ENCODE assay signal across 17 cellular contexts in the genomic region with DNA sequence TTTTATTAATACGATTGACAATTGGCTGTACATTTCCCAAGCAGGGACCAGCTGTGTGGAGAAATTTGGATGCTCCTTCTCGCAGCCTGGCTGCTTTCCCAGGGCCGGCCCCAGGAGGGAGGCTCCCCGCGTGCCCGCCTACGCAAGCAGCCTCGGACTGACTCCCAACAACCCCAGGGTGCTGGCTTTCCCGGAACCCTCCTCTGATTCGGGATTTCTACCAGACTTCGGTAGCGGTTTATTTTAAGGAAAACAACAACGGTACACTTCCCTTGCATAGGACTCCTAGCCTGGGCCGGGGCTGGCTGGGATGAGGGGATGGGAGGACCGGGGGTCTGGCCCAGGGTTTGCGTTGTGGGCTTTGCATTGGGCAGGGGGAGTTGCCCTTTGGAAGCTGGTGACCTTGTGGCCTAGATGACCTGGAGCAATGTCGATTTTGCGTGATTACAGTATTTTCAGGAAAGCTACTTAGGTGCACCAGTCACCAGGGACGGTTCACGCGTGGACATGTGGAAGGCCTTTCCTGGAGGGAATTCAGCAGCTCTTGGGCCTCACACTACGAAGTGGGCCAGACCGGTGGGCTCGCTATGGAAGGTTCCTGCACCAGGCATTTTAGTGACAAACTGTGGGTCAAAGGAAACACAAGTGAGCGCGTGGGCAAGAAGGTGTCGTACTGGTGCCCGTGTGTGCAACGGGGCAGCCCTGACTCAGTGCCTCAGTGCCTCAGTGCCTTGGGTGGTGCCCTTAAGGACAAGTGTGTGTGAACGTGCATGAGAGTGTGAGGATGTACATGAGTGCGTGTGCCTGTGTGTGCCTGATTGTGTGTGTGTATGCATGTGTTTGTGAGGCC. TPM values are rescaled to one million over a fixed set of nuclear protein-coding genes. Genes with fewer than 3 reads are reported as not detected.
DNase-seq lines count a peak whose midpoint lies in the region; TF ChIP-seq lines count a peak whose summit lies in the region.
"Had no signal": no experiment of that assay in that cellular context is flagged by ENCODE, and none has a peak within 500 bp of the region (broad histone marks: within the 10 kb centered on the region; RNA-seq: fewer than 3 reads in every experiment).

No MANE protein-coding gene starts in this region.

- no peak for TF ChIP-seq CTCF in Loucy (conservative IDR thresholded peaks at IDR 0.05; ENCODE audit: low read length)
- no peak for TF ChIP-seq CTCF in testis (IDR thresholded peaks at IDR 0.05)
- no peak for TF ChIP-seq CTCF in ascending aorta (IDR thresholded peaks at IDR 0.05)

- H3K23ac ChIP-seq in mesenchymal stem cell (ENCODE audit: low read length in 2 of 2): no peak overlapping the region

- no peak overlapping the region for H2BK120ac ChIP-seq in mesenchymal stem cell (ENCODE audit: low read depth, low read length)

- peaks cover 94% of the 10 kb centered on the region for H3K79me2 ChIP-seq in Loucy (ENCODE audit: insufficient read depth, low read length)

- H3K9me3 ChIP-seq in Loucy (ENCODE audit: insufficient read depth, low read depth, low read length) (no peaks in the 10 kb centered on the region), mesenchymal stem cell (ENCODE audit: control insufficient read depth, low read length) (peaks cover 2% of the 10 kb centered on the region), testis (no peaks in the 10 kb centered on the region), ascending aorta (no peaks in the 10 kb centered on the region)

- 84% methylated on average over 31 of the region's 31 CpGs for WGBS in mesenchymal stem cell
- WGBS in testis, 2 donors: 60 to 75% methylated on average over 31 of the region's 31 CpGs

- intact Hi-C loops in testis (cut with DNase I; ENCODE audit: low total_unique reads): no loop called here
- intact Hi-C loops in ascending aorta (cut with DNase I): no loop called here

- peaks cover 98% of the 10 kb centered on the region for H3K4me1 ChIP-seq in Loucy (ENCODE audit: insufficient read depth, low read length, poor library complexity, severe bottlenecking)
- no peaks in the 10 kb centered on the region for H3K4me1 ChIP-seq in mesenchymal stem cell (ENCODE audit: control insufficient read depth, insufficient read depth, low read depth, low read length)
- H3K4me1 ChIP-seq in testis: no peaks in the 10 kb centered on the region
- H3K4me1 ChIP-seq in ascending aorta: no peaks in the 10 kb centered on the region
- H3K4me1 ChIP-seq: neural progenitor cell had no signal

- no peak overlapping the region for H3K14ac ChIP-seq in mesenchymal stem cell (ENCODE audit: low read length in 2 of 2)

- H3K4ac ChIP-seq in mesenchymal stem cell (ENCODE audit: low read depth in 1 of 2, low read length in 2 of 2): no peak overlapping the region

- H2BK5ac ChIP-seq in mesenchymal stem cell (ENCODE audit: low read depth, low read length, poor library complexity, severe bottlenecking): no peak overlapping the region

- H3F3A ChIP-seq in Loucy (ENCODE audit: low read depth): peaks cover 21% of the 10 kb centered on the region

- peak overlapping the region; percentile 69 for H3K4me3 ChIP-seq in Loucy (ENCODE audit: low read length, poor library complexity, severe bottlenecking)
- H3K4me3 ChIP-seq in mesenchymal stem cell (ENCODE audit: insufficient read depth in 1 of 2, low read depth in 1 of 2, low read length in 2 of 2): no peak overlapping the region
- no peak overlapping the region for H3K4me3 ChIP-seq in testis
- H3K4me3 ChIP-seq in ascending aorta: no peak overlapping the region
- H3K4me3 ChIP-seq: esophagus muscularis mucosa, GM12878, neural progenitor cell had no signal

- peak overlapping the region; percentile 88 for H3K9ac ChIP-seq in Loucy (ENCODE audit: low read depth, low read length, poor library complexity, severe bottlenecking)
- H3K9ac ChIP-seq in mesenchymal stem cell (ENCODE audit: low read length): no peak overlapping the region
- H3K9ac ChIP-seq: neural progenitor cell had no signal

- H2BK15ac ChIP-seq in mesenchymal stem cell (ENCODE audit: low read depth, poor library complexity, severe bottlenecking): no peak overlapping the region

- TF ChIP-seq POLR2A in testis (IDR thresholded peaks at IDR 0.05): no peak

- no peak overlapping the region for H3K27ac ChIP-seq in mesenchymal stem cell (ENCODE audit: low read length, poor library complexity, severe bottlenecking)
- no peak overlapping the region for H3K27ac ChIP-seq in testis
- H3K27ac ChIP-seq in ascending aorta: no peak overlapping the region
- H3K27ac ChIP-seq: esophagus muscularis mucosa, neural progenitor cell had no signal

- H2BK12ac ChIP-seq in mesenchymal stem cell (ENCODE audit: low read length in 2 of 2): no peak overlapping the region

- no peak overlapping the region for H3K18ac ChIP-seq in mesenchymal stem cell (ENCODE audit: low read depth in 1 of 2, low read length in 2 of 2)

- H2AFZ ChIP-seq in Loucy (ENCODE audit: low read length): no peak overlapping the region
- H2AFZ ChIP-seq in mesenchymal stem cell (ENCODE audit: low read depth, low read length): no peak overlapping the region
- H2AFZ ChIP-seq: neural progenitor cell had no signal

- H3K36me3 ChIP-seq in Loucy (ENCODE audit: insufficient read depth, low read length): no peaks in the 10 kb centered on the region
- H3K36me3 ChIP-seq in mesenchymal stem cell (ENCODE audit: control insufficient read depth in 1 of 2, insufficient read depth in 2 of 2, low read depth in 1 of 2, low read length in 2 of 2): no peaks in the 10 kb centered on the region
- no peaks in the 10 kb centered on the region for H3K36me3 ChIP-seq in testis (ENCODE audit: low read depth, missing control alignments)
- no peaks in the 10 kb centered on the region for H3K36me3 ChIP-seq in ascending aorta
- H3K36me3 ChIP-seq: esophagus muscularis mucosa, neural progenitor cell had no signal

- peak overlapping the region; percentile 55 for H4K91ac ChIP-seq in mesenchymal stem cell (ENCODE audit: low read length)

- no peaks in the 10 kb centered on the region for H3K9me2 ChIP-seq in Loucy (replicated peaks; ENCODE audit: low read depth, low read length)

- DNase-seq in globus pallidus (ENCODE audit: low spot score): peak; percentile 61
- DNase-seq in mesenchymal stem cell: no peak
- DNase-seq in testis: peak; percentile 67
- DNase-seq in cerebellar cortex (ENCODE audit: low spot score): no peak
- no peak for DNase-seq in NCI-H345 (lab: John Stamatoyannopoulos, UW)
- DNase-seq in ascending aorta (ENCODE audit: low spot score in 2 of 2): no peak
- DNase-seq: activated CD4-positive, alpha-beta memory T cell treated with anti-CD3 and anti-CD28 coated beads for 36 hours; CD4-positive, CD25-positive, alpha-beta regulatory T cell; KBM-7; NCI-H1436 treated with DMSO at 0.1 percent for 48 hours; NCI-H226; small intestine; stimulated activated naive CD8-positive, alpha-beta T cell treated with anti-CD3 and anti-CD28 coated beads, Interleukin-15, Interleukin-2, amounts not matched to agents 100 U/mL and 50 U/mL, for 24 hours had no signal

- H3K79me1 ChIP-seq in mesenchymal stem cell (replicated peaks; ENCODE audit: low read length, poor library complexity, severe bottlenecking): no peaks in the 10 kb centered on the region

- H3K27me3 ChIP-seq in Loucy (ENCODE audit: insufficient read depth, low read length, poor library complexity, severe bottlenecking) (no peaks in the 10 kb centered on the region), mesenchymal stem cell (ENCODE audit: control insufficient read depth in 1 of 2, insufficient read depth in 1 of 2, low read length in 2 of 2) (peaks cover 0 to 62% of the 10 kb centered on the region in 2 experiments), testis (no peaks in the 10 kb centered on the region), ascending aorta (no peaks in the 10 kb centered on the region)

- H4K8ac ChIP-seq in mesenchymal stem cell (ENCODE audit: low read length): no peak overlapping the region

- no peaks in the 10 kb centered on the region for H4K20me1 ChIP-seq in Loucy (ENCODE audit: insufficient read depth, low read length, poor library complexity, severe bottlenecking)

- no peak overlapping the region for H2AK5ac ChIP-seq in mesenchymal stem cell (ENCODE audit: low read length, severe bottlenecking)

- H3K4me2 ChIP-seq in Loucy (ENCODE audit: low read depth, low read length, poor library complexity, severe bottlenecking): peak overlapping the region; percentile 83
- no peak overlapping the region for H3K4me2 ChIP-seq in mesenchymal stem cell (ENCODE audit: low read length, poor library complexity, severe bottlenecking)
- H3K4me2 ChIP-seq: neural progenitor cell had no signal

RNA-seq across cellular contexts. Expression of gene PHACTR3, which starts 20.7 kb away (rescaled TPM):
- not detected for polyA plus RNA-seq in mesenchymal stem cell (2013, experiment 1 of 2)
- not detected for polyA plus RNA-seq in mesenchymal stem cell (2013, experiment 2 of 2)
- total RNA-seq in testis (1 to 10 TPM in 1 of 2 donors, under 1 TPM in 1; 0.94 to 1.2 TPM), ascending aorta (not detected)
- polyA plus RNA-seq in testis (ENCODE audit: insufficient read depth, low read depth, low replicate concordance): 1.1 TPM
- total RNA-seq: activated CD4-positive, alpha-beta memory T cell treated with anti-CD3 and anti-CD28 coated beads for 36 hours; CD4-positive, CD25-positive, alpha-beta regulatory T cell had no signal
- polyA plus RNA-seq: CD4-positive, CD25-positive, alpha-beta regulatory T cell had no signal

Comparison
In these comparisons a context has a peak if more than half of its experiments do, and no peak if none do; other contexts are left out.
1. DNase-seq: peak in globus pallidus (single experiment) and testis (single experiment); none in mesenchymal stem cell (single experiment), cerebellar cortex (single experiment), NCI-H345 (single experiment) and ascending aorta (0 of 2).